Comparison of ENCODE assay signal across 8 cellular contexts in genomic region chr12:47356129-47356622, GRCh38.
A peak's percentile ranks its signal among the peaks of the same experiment; 100 is the strongest.
DNase-seq lines count a peak whose midpoint lies in the region; ATAC-seq and TF ChIP-seq lines count a peak whose summit lies in the region.

No MANE protein-coding gene starts in this region.

- peak; percentile 55 for ATAC-seq in HG03097 (IDR thresholded peaks at IDR 0.05; ENCODE audit: low FRiP score, unreplicated experiment)

- intact Hi-C loops in activated T-helper 1 cell treated with anti-CD3 and anti-CD28 coated beads, Interleukin-12 subunit alpha, Interleukin-12 subunit beta, Interleukin-2, Interleukin-4 antibody, amounts not matched to agents 30 ng/mL and 10 ng/mL and 1 ng/mL, durations not matched to agents 14 hours and 24 hours and 36 hours (cut with micrococcal nuclease): loop anchor here (1.0 to 10.0 kb wide), 11 partner anchors 9 to 1141 kb away; partner anchors contain the start of gene HDAC7
- intact Hi-C loops in PC-9 (cut with micrococcal nuclease; ENCODE audit: unreplicated experiment): no loop called here

- H3K27me3 ChIP-seq in skeletal muscle tissue (ENCODE audit: control insufficient read depth in 3 of 3, insufficient read depth in 3 of 3, low read length in 3 of 3): no peaks in the 10 kb centered on the region
- no peaks in the 10 kb centered on the region for H3K27me3 ChIP-seq in effector memory CD4-positive, alpha-beta T cell (replicated peaks; ENCODE audit: control insufficient read depth, insufficient read depth, low read length, poor library complexity, severe bottlenecking)
- H3K27me3 ChIP-seq in PC-9 (ENCODE audit: insufficient read depth, low read depth): no peaks in the 10 kb centered on the region

- no peaks in the 10 kb centered on the region for H3F3A ChIP-seq in PC-9 (ENCODE audit: insufficient read depth, low read depth)

- peak overlapping the region; percentile 97 for H3K27ac Mint-ChIP-seq in activated T-helper 1 cell treated with anti-CD3 and anti-CD28 coated beads, Interleukin-12 subunit alpha, Interleukin-12 subunit beta, Interleukin-2, Interleukin-4 antibody, amounts not matched to agents 30 ng/mL and 10 ng/mL and 1 ng/mL, durations not matched to agents 14 hours and 24 hours and 36 hours

- peaks cover 10% of the 10 kb centered on the region for H3K9me3 Mint-ChIP-seq in activated T-helper 1 cell treated with anti-CD3 and anti-CD28 coated beads, Interleukin-12 subunit alpha, Interleukin-12 subunit beta, Interleukin-2, Interleukin-4 antibody, amounts not matched to agents 30 ng/mL and 10 ng/mL and 1 ng/mL, durations not matched to agents 14 hours and 24 hours and 36 hours

- CTCF ChIA-PET in PC-9 (lab: Charles Lee): no interaction called here

- peak overlapping the region; percentile 60 for H3K4me3 Mint-ChIP-seq in activated T-helper 1 cell treated with anti-CD3 and anti-CD28 coated beads, Interleukin-12 subunit alpha, Interleukin-12 subunit beta, Interleukin-2, Interleukin-4 antibody, amounts not matched to agents 30 ng/mL and 10 ng/mL and 1 ng/mL, durations not matched to agents 14 hours and 24 hours and 36 hours

- no peaks in the 10 kb centered on the region for H3K36me3 ChIP-seq in skeletal muscle tissue (ENCODE audit: control insufficient read depth in 3 of 3, insufficient read depth in 3 of 3, low read length in 3 of 3)
- H3K36me3 ChIP-seq in effector memory CD4-positive, alpha-beta T cell (ENCODE audit: control insufficient read depth, insufficient read depth, low read length): no peaks in the 10 kb centered on the region
- H3K36me3 ChIP-seq in PC-9 (ENCODE audit: low read depth): no peaks in the 10 kb centered on the region

- H3K36me3 Mint-ChIP-seq in activated T-helper 1 cell treated with anti-CD3 and anti-CD28 coated beads, Interleukin-12 subunit alpha, Interleukin-12 subunit beta, Interleukin-2, Interleukin-4 antibody, amounts not matched to agents 30 ng/mL and 10 ng/mL and 1 ng/mL, durations not matched to agents 14 hours and 24 hours and 36 hours (ENCODE audit: low read depth): peaks cover 28% of the 10 kb centered on the region

- POLR2A ChIA-PET in PC-9 (lab: Charles Lee; ENCODE audit: unreplicated experiment): no interaction called here

- no peak overlapping the region for H2AFZ ChIP-seq in PC-9

- H3K9ac ChIP-seq in skeletal muscle tissue (ENCODE audit: low read depth in 1 of 3, low read length in 3 of 3): no peak overlapping the region

- no peaks in the 10 kb centered on the region for H4K20me1 ChIP-seq in PC-9 (ENCODE audit: insufficient read depth)

- no peaks in the 10 kb centered on the region for H3K9me3 ChIP-seq in skeletal muscle tissue (ENCODE audit: control insufficient read depth in 3 of 3, low read length in 3 of 3)
- H3K9me3 ChIP-seq in effector memory CD4-positive, alpha-beta T cell (ENCODE audit: control insufficient read depth, low read length): no peaks in the 10 kb centered on the region
- no peaks in the 10 kb centered on the region for H3K9me3 ChIP-seq in PC-9 (ENCODE audit: insufficient read depth, low read depth)

- no peak for TF ChIP-seq CTCF in PC-9 (conservative IDR thresholded peaks at IDR 0.05)

- H3K4me1 ChIP-seq in skeletal muscle tissue (ENCODE audit: control insufficient read depth in 3 of 3, insufficient read depth in 3 of 3, low read length in 3 of 3) (no peaks in the 10 kb centered on the region), PC-9 (replicated peaks; ENCODE audit: insufficient read depth) (peaks cover 6% of the 10 kb centered on the region; the same call in 1 of the 2 replicates)
- peaks cover 17% of the 10 kb centered on the region for H3K4me1 ChIP-seq in effector memory CD4-positive, alpha-beta T cell (ENCODE audit: control insufficient read depth, insufficient read depth, low read length, poor library complexity, severe bottlenecking)

- H3K4me2 ChIP-seq in PC-9: no peak overlapping the region

- DNase-seq in activated naive CD4-positive, alpha-beta T cell treated with Interleukin-2 at 50 U/mL for 16 hours: peak; percentile 21
- no peak for DNase-seq in activated naive CD4-positive, alpha-beta T cell (lab: John Stamatoyannopoulos, UW)
- DNase-seq in activated T-helper 1 cell treated with anti-CD3 and anti-CD28 coated beads, Interleukin-12 subunit alpha, Interleukin-12 subunit beta, Interleukin-2, Interleukin-4 antibody, amounts not matched to agents 30 ng/mL and 10 ng/mL and 1 ng/mL, durations not matched to agents 14 hours and 24 hours and 36 hours (ENCODE audit: low spot score): no peak
- no peak for DNase-seq in effector memory CD4-positive, alpha-beta T cell
- no peak for DNase-seq in cortex of kidney (lab: John Stamatoyannopoulos, UW)
- no peak for DNase-seq in PC-9

- H3K4me3 ChIP-seq in skeletal muscle tissue (ENCODE audit: low read length in 3 of 3): no peak overlapping the region
- no peak overlapping the region for H3K4me3 ChIP-seq in effector memory CD4-positive, alpha-beta T cell (ENCODE audit: insufficient read depth, low read depth, low read length, poor library complexity, severe bottlenecking)
- no peak overlapping the region for H3K4me3 ChIP-seq in PC-9

- H3K79me2 ChIP-seq in PC-9 (ENCODE audit: low read depth): no peaks in the 10 kb centered on the region

- H3K9me2 ChIP-seq in PC-9 (ENCODE audit: insufficient read depth): no peaks in the 10 kb centered on the region

- H3K27me3 Mint-ChIP-seq in activated T-helper 1 cell treated with anti-CD3 and anti-CD28 coated beads, Interleukin-12 subunit alpha, Interleukin-12 subunit beta, Interleukin-2, Interleukin-4 antibody, amounts not matched to agents 30 ng/mL and 10 ng/mL and 1 ng/mL, durations not matched to agents 14 hours and 24 hours and 36 hours (ENCODE audit: insufficient read depth): no peaks in the 10 kb centered on the region

- peak overlapping the region; percentile 15 for H3K27ac ChIP-seq in skeletal muscle tissue (ENCODE audit: low read depth, low read length)
- H3K27ac ChIP-seq in effector memory CD4-positive, alpha-beta T cell (ENCODE audit: insufficient read depth, low read length, poor library complexity, severe bottlenecking): no peak overlapping the region
- no peak overlapping the region for H3K27ac ChIP-seq in PC-9

- H3K4me1 Mint-ChIP-seq in activated T-helper 1 cell treated with anti-CD3 and anti-CD28 coated beads, Interleukin-12 subunit alpha, Interleukin-12 subunit beta, Interleukin-2, Interleukin-4 antibody, amounts not matched to agents 30 ng/mL and 10 ng/mL and 1 ng/mL, durations not matched to agents 14 hours and 24 hours and 36 hours (ENCODE audit: low read depth): peaks cover 72% of the 10 kb centered on the region

- BruUV-seq in PC-9 (replicated peaks; lab: Mats Ljungman, UMichigan): no TSS peak
